ENCODE assay signal across 1 cellular context in genomic region chr14:75928587-75929230, GRCh38.
TF ChIP-seq lines count a peak whose summit lies in the region.

No MANE protein-coding gene starts in this region.

TF ChIP-seq in GM23338, 12 proteins besides CTCF, POLR2A, EP300 and RAD21 (continued from another document):
- TF ChIP-seq, protein P1, sequence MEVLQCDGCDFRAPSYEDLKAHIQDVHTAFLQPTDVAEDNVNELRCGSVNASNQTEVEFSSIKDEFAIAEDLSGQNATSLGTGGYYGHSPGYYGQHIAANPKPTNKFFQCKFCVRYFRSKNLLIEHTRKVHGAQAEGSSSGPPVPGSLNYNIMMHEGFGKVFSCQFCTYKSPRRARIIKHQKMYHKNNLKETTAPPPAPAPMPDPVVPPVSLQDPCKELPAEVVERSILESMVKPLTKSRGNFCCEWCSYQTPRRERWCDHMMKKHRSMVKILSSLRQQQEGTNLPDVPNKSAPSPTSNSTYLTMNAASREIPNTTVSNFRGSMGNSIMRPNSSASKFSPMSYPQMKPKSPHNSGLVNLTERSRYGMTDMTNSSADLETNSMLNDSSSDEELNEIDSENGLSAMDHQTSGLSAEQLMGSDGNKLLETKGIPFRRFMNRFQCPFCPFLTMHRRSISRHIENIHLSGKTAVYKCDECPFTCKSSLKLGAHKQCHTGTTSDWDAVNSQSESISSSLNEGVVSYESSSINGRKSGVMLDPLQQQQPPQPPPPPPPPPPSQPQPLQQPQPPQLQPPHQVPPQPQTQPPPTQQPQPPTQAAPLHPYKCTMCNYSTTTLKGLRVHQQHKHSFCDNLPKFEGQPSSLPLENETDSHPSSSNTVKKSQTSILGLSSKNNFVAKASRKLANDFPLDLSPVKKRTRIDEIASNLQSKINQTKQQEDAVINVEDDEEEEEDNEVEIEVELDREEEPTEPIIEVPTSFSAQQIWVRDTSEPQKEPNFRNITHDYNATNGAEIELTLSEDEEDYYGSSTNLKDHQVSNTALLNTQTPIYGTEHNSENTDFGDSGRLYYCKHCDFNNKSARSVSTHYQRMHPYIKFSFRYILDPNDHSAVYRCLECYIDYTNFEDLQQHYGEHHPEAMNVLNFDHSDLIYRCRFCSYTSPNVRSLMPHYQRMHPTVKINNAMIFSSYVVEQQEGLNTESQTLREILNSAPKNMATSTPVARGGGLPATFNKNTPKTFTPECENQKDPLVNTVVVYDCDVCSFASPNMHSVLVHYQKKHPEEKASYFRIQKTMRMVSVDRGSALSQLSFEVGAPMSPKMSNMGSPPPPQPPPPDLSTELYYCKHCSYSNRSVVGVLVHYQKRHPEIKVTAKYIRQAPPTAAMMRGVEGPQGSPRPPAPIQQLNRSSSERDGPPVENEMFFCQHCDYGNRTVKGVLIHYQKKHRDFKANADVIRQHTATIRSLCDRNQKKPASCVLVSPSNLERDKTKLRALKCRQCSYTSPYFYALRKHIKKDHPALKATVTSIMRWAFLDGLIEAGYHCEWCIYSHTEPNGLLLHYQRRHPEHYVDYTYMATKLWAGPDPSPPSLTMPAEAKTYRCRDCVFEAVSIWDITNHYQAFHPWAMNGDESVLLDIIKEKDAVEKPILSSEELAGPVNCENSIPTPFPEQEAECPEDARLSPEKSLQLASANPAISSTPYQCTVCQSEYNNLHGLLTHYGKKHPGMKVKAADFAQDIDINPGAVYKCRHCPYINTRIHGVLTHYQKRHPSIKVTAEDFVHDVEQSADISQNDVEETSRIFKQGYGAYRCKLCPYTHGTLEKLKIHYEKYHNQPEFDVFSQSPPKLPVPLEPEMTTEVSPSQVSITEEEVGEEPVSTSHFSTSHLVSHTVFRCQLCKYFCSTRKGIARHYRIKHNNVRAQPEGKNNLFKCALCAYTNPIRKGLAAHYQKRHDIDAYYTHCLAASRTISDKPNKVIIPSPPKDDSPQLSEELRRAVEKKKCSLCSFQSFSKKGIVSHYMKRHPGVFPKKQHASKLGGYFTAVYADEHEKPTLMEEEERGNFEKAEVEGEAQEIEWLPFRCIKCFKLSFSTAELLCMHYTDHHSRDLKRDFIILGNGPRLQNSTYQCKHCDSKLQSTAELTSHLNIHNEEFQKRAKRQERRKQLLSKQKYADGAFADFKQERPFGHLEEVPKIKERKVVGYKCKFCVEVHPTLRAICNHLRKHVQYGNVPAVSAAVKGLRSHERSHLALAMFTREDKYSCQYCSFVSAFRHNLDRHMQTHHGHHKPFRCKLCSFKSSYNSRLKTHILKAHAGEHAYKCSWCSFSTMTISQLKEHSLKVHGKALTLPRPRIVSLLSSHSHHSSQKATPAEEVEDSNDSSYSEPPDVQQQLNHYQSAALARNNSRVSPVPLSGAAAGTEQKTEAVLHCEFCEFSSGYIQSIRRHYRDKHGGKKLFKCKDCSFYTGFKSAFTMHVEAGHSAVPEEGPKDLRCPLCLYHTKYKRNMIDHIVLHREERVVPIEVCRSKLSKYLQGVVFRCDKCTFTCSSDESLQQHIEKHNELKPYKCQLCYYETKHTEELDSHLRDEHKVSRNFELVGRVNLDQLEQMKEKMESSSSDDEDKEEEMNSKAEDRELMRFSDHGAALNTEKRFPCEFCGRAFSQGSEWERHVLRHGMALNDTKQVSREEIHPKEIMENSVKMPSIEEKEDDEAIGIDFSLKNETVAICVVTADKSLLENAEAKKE (CRISPR knock-in tag; IDR thresholded peaks at IDR 0.05), result no peak
- TF ChIP-seq ZNF114 (CRISPR knock-in tag; IDR thresholded peaks at IDR 0.05) (no peak), NANOG (IDR thresholded peaks at IDR 0.05; ENCODE audit: borderline replicate concordance) (no peak)
